In the genomic region with DNA sequence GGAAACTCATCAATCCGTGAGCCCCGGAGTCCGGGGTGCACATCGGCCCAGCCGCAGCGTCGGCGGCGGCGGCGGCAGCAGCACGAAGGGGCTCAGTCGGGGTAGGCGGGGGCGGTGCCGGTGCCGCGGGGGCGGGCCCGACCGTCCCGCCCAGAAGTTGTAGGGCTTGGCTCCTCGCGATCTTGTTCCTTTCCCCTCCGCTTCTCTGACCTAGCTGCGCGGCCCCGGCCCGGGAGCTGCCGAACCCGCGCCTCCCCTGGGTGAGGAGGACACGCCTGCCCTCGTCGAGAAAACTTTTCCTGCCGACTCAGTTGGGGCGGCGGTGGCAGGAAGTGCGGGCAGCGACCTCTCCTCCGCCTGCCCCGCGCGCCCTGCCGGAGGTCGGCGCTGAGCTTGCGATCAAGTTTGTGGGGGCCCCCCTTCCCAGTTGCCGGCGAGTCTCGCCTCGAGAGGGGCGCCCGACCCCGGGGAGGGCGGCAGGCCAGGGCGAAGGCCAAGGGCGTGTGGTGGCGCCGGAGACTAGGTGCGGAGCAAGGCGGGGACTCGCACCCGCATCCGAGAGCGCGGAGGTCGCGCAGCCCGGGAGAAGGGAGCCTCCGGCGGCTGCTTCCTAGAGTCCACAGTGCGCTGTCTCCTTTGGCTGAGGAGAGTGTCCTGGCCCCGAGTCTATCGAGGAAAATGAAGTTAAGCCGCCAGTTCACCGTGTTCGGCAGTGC, we compare ENCODE assay signal across 8 cellular contexts. TPM values are rescaled to one million over a fixed set of nuclear protein-coding genes. Genes with fewer than 3 reads are reported as not detected.
DNase-seq lines count a peak whose midpoint lies in the region; ATAC-seq lines count a peak whose summit lies in the region.

A gene (plus strand): TSS at position 188 of the 716 bp plus-strand sequence. CDS start 491 bp downstream, at position 679.

- DNase-seq in NCI-H2081 (lab: John Stamatoyannopoulos, UW) (peak; percentile 16 to 24), NCI-H2081 treated with DMSO at 0.1 percent for 48 hours (lab: John Stamatoyannopoulos, UW) (no peak), NCI-H2171 (lab: John Stamatoyannopoulos, UW) (peak; percentile 24), cerebellum (ENCODE audit: low spot score) (peak; percentile 20), kidney glomerular epithelial cell (lab: John Stamatoyannopoulos, UW) (peak; percentile 77)
- DNase-seq in activated CD4-positive, CD25-positive, alpha-beta regulatory T cell (lab: John Stamatoyannopoulos, UW), result peak; percentile 42 to 66 (median 64)
- peak; percentile 71 to 72 for DNase-seq in stimulated activated CD4-positive, alpha-beta T cell treated with anti-CD3 and anti-CD28 coated beads, Interleukin-1b, Interleukin-23, amount 100 ng/mL, for 4 hours (ENCODE audit: low read depth in 2 of 2)

- peak; percentile 42 for ATAC-seq in HG02938 (IDR thresholded peaks at IDR 0.05; ENCODE audit: unreplicated experiment)

RNA-seq across cellular contexts. Expression of the gene that starts here (rescaled TPM):
- 56.5 TPM for total RNA-seq in cerebellum
